Comparison of ENCODE assay signal across 14 cellular contexts in genomic region chr2:157460384-157460837, GRCh38. TPM values are rescaled to one million over a fixed set of nuclear protein-coding genes. Genes with fewer than 3 reads are reported as not detected.
DNase-seq lines count a peak whose midpoint lies in the region; ATAC-seq and TF ChIP-seq lines count a peak whose summit lies in the region.
"Had no signal": no experiment of that assay in that cellular context is flagged by ENCODE, and none has a peak within 500 bp of the region (broad histone marks: within the 10 kb centered on the region; RNA-seq: fewer than 3 reads in every experiment).

No MANE protein-coding gene starts in this region.

- peak overlapping the region; percentile 41 for H3K4me3 Mint-ChIP-seq in HFFc6
- peak overlapping the region; percentile 51 for H3K4me3 Mint-ChIP-seq in activated T-helper 2 cell treated with anti-CD3 and anti-CD28 coated beads, Interferon-gamma antibody, Interleukin-2, Interleukin-4, amounts not matched to agents 10 μg/mL and 5 μg/mL and 100 μg/mL, durations not matched to agents 14 hours and 24 hours and 36 hours (ENCODE audit: low read depth)

- in situ Hi-C loops in ACHN (cut with HindIII; ENCODE audit: low pct_ligation_motif_present, low pct_unique_long_range_greater_than_20kb, low sequenced_read_pairs): no loop called here

- H3K27ac Mint-ChIP-seq in HFFc6: no peak overlapping the region
- peak overlapping the region; percentile 54 for H3K27ac Mint-ChIP-seq in activated T-helper 2 cell treated with anti-CD3 and anti-CD28 coated beads, Interferon-gamma antibody, Interleukin-2, Interleukin-4, amounts not matched to agents 10 μg/mL and 5 μg/mL and 100 μg/mL, durations not matched to agents 14 hours and 24 hours and 36 hours

- H3K27me3 Mint-ChIP-seq in HFFc6 (ENCODE audit: insufficient read depth): no peaks in the 10 kb centered on the region; the same call in 1 of the 2 replicates
- H3K27me3 Mint-ChIP-seq in activated T-helper 2 cell treated with anti-CD3 and anti-CD28 coated beads, Interferon-gamma antibody, Interleukin-2, Interleukin-4, amounts not matched to agents 10 μg/mL and 5 μg/mL and 100 μg/mL, durations not matched to agents 14 hours and 24 hours and 36 hours (ENCODE audit: low read depth): no peaks in the 10 kb centered on the region

- H3K36me3 Mint-ChIP-seq in HFFc6 (ENCODE audit: low read depth): no peaks in the 10 kb centered on the region; the same call in 1 of the 2 replicates
- peaks cover 20% of the 10 kb centered on the region for H3K36me3 Mint-ChIP-seq in activated T-helper 2 cell treated with anti-CD3 and anti-CD28 coated beads, Interferon-gamma antibody, Interleukin-2, Interleukin-4, amounts not matched to agents 10 μg/mL and 5 μg/mL and 100 μg/mL, durations not matched to agents 14 hours and 24 hours and 36 hours (ENCODE audit: low read depth)

- DNase-seq in ACHN: peak; percentile 9
- no peak for DNase-seq in HFFc6
- no peak for DNase-seq in activated T-helper 2 cell treated with anti-CD3 and anti-CD28 coated beads, Interferon-gamma antibody, Interleukin-2, Interleukin-4, amounts not matched to agents 10 μg/mL and 5 μg/mL and 100 μg/mL, durations not matched to agents 14 hours and 24 hours and 36 hours (ENCODE audit: low spot score)
- no peak for DNase-seq in left colon
- no peak for DNase-seq in DMS 273 (lab: John Stamatoyannopoulos, UW; ENCODE audit: unreplicated experiment)
- no peak for DNase-seq in NCI-H2196 (lab: John Stamatoyannopoulos, UW; ENCODE audit: unreplicated experiment)
- DNase-seq: activated CD4-positive, alpha-beta T cell treated with anti-CD3 and anti-CD28 coated beads, Interleukin-2, amount 50 U/mL, for 1 hour; islet precursor cell; Karpas-422; NCI-H510A treated with DMSO at 0.1 percent for 48 hours; occipital lobe; stimulated activated CD4-positive, alpha-beta T cell treated with anti-CD3 and anti-CD28 coated beads, Interleukin-4, amount 100 ng/mL, for 4 hours had no signal

- peaks cover 18% of the 10 kb centered on the region for H3K4me1 Mint-ChIP-seq in HFFc6 (ENCODE audit: low read depth)
- H3K4me1 Mint-ChIP-seq in activated T-helper 2 cell treated with anti-CD3 and anti-CD28 coated beads, Interferon-gamma antibody, Interleukin-2, Interleukin-4, amounts not matched to agents 10 μg/mL and 5 μg/mL and 100 μg/mL, durations not matched to agents 14 hours and 24 hours and 36 hours (ENCODE audit: low read depth): peaks cover 92% of the 10 kb centered on the region

- ATAC-seq in left colon (peak; percentile 96), HG02970 (IDR thresholded peaks at IDR 0.05; ENCODE audit: low FRiP score, unreplicated experiment) (no peak), HG02870 (IDR thresholded peaks at IDR 0.05; ENCODE audit: unreplicated experiment) (no peak)

- intact Hi-C loops in activated T-helper 2 cell treated with anti-CD3 and anti-CD28 coated beads, Interferon-gamma antibody, Interleukin-2, Interleukin-4, amounts not matched to agents 10 μg/mL and 5 μg/mL and 100 μg/mL, durations not matched to agents 14 hours and 24 hours and 36 hours (cut with micrococcal nuclease): no loop called here
- intact Hi-C loops in left colon (cut with DNase I, micrococcal nuclease): no loop called here

- H3K9me3 Mint-ChIP-seq in HFFc6: no peaks in the 10 kb centered on the region
- peaks cover 1% of the 10 kb centered on the region for H3K9me3 Mint-ChIP-seq in activated T-helper 2 cell treated with anti-CD3 and anti-CD28 coated beads, Interferon-gamma antibody, Interleukin-2, Interleukin-4, amounts not matched to agents 10 μg/mL and 5 μg/mL and 100 μg/mL, durations not matched to agents 14 hours and 24 hours and 36 hours

- TF ChIP-seq CTCF in HFFc6 (IDR thresholded peaks at IDR 0.05): no peak

RNA-seq across cellular contexts. Expression of gene CYTIP, which starts 16.5 kb away (rescaled TPM):
- not detected for total RNA-seq in HFFc6 (2021; fragmentation: NEBNext Ultra II Directional; extraction: Animal tissue kit (Norgen Biotek cat#: 25700))
- 199 and 206 TPM in 2 replicates for total RNA-seq in activated T-helper 2 cell treated with anti-CD3 and anti-CD28 coated beads, Interferon-gamma antibody, Interleukin-2, Interleukin-4, amounts not matched to agents 10 μg/mL and 5 μg/mL and 100 μg/mL, durations not matched to agents 14 hours and 24 hours and 36 hours
- total RNA-seq in left colon: 1 to 10 TPM; 5.1 to 6.6 TPM

Comparison
In these comparisons a context has a peak if more than half of its experiments do, and no peak if none do; other contexts are left out.
1. RNA of gene CYTIP, which starts 16.5 kb away (total RNA-seq): 199 to 206 TPM in activated T-helper 2 cell treated with anti-CD3 and anti-CD28 coated beads, Interferon-gamma antibody, Interleukin-2, Interleukin-4, amounts not matched to agents 10 μg/mL and 5 μg/mL and 100 μg/mL, durations not matched to agents 14 hours and 24 hours and 36 hours; 5.1 to 6.6 TPM in left colon and not detected in HFFc6; every median in the first group is over 10 times any median in the second.